In the genomic region with DNA sequence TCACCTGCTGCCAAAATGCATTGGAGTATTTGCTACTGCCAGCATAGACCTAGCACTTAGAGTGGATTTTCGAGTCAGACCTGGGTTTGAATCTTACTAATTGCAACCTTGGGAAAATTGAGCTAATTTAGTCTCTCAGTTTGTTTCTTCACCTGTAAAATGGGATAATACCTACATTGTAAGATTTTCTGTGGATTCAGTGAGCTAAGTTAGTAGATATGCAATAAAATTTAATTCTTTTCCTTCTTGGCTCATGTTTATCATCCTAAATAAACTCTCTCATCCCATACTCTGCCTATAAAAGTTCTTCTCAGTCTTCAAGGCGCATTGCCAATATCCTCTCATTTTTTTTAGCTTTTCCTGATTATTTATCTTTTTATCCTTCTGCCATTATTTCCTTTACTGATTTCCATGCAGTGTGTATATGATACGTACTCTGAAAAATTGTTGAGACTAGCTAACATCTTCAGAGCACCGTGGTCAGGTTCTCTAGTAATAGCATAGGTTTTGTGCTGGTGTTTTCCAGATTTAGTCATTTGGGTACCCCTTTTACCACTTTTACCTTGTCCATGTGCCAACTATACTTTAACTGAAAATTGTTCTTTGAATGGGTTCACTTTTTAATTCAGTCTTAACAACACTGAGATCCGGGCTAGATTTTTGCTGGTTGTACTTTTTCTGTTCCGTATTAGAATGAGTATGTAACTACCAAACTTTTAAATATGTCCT, we compare ENCODE assay signal across 1 cellular context.
A peak's percentile ranks its signal among the peaks of the same experiment; 100 is the strongest.
TF ChIP-seq lines count a peak whose summit lies in the region.

No MANE protein-coding gene starts in this region.

TF ChIP-seq in GM12878, 131 proteins besides CTCF, POLR2A, EP300 and RAD21 (continued from another document and continues in another):
- TF ChIP-seq IKZF1 (conservative IDR thresholded peaks at IDR 0.05): 0 out of 2 replicates have a peak, but pooled peaks have one; percentile 18
- TF ChIP-seq TARDBP (IDR thresholded peaks at IDR 0.05; ENCODE audit: borderline replicate concordance): no peak
- peak; percentile 74 for TF ChIP-seq JUNB (IDR thresholded peaks at IDR 0.05)
- peak; percentile 45; the same call in 1 of the 2 replicates for TF ChIP-seq BCL11A (IDR thresholded peaks at IDR 0.05; ENCODE audit: low read depth, low read length)
- TF ChIP-seq, protein P1, sequence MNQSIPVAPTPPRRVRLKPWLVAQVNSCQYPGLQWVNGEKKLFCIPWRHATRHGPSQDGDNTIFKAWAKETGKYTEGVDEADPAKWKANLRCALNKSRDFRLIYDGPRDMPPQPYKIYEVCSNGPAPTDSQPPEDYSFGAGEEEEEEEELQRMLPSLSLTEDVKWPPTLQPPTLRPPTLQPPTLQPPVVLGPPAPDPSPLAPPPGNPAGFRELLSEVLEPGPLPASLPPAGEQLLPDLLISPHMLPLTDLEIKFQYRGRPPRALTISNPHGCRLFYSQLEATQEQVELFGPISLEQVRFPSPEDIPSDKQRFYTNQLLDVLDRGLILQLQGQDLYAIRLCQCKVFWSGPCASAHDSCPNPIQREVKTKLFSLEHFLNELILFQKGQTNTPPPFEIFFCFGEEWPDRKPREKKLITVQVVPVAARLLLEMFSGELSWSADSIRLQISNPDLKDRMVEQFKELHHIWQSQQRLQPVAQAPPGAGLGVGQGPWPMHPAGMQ (IDR thresholded peaks at IDR 0.05; ENCODE audit: borderline replicate concordance): no peak
- no peak for TF ChIP-seq CREM (IDR thresholded peaks at IDR 0.05; ENCODE audit: low read depth)
- no peak for TF ChIP-seq BACH1 (IDR thresholded peaks at IDR 0.05; ENCODE audit: borderline replicate concordance)
- peak; percentile 58; the same call in 1 of the 2 replicates for TF ChIP-seq FOXM1 (IDR thresholded peaks at IDR 0.05; ENCODE audit: low read depth, low read length)
- TF ChIP-seq RFX5 (IDR thresholded peaks at IDR 0.05; ENCODE audit: low read depth, low read length): no peak
- TF ChIP-seq ZNF384 (IDR thresholded peaks at IDR 0.05; ENCODE audit: borderline replicate concordance, low read depth, low read length): no peak
- TF ChIP-seq, protein P2, sequence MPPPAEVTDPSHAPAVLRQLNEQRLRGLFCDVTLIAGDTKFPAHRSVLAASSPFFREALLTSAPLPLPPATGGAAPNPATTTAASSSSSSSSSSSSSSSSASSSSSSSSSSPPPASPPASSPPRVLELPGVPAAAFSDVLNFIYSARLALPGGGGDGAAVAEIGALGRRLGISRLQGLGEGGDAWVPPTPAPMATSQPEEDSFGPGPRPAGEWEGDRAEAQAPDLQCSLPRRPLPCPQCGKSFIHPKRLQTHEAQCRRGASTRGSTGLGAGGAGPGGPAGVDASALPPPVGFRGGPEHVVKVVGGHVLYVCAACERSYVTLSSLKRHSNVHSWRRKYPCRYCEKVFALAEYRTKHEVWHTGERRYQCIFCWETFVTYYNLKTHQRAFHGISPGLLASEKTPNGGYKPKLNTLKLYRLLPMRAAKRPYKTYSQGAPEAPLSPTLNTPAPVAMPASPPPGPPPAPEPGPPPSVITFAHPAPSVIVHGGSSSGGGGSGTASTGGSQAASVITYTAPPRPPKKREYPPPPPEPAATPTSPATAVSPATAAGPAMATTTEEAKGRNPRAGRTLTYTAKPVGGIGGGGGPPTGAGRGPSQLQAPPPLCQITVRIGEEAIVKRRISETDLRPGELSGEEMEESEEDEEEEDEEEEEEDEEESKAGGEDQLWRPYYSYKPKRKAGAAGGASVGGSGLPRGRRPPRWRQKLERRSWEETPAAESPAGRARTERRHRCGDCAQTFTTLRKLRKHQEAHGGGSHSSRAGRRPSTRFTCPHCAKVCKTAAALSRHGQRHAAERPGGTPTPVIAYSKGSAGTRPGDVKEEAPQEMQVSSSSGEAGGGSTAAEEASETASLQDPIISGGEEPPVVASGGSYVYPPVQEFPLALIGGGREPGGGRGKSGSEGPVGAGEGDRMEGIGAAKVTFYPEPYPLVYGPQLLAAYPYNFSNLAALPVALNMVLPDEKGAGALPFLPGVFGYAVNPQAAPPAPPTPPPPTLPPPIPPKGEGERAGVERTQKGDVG (CRISPR knock-in tag; IDR thresholded peaks at IDR 0.05): no peak
- peak; percentile 69 for TF ChIP-seq NFIC (IDR thresholded peaks at IDR 0.05; ENCODE audit: low read depth, low read length)
- TF ChIP-seq CHD2 (IDR thresholded peaks at IDR 0.05; ENCODE audit: borderline replicate concordance, low read depth, low read length): no peak
- TF ChIP-seq GATAD2B (conservative IDR thresholded peaks at IDR 0.05; ENCODE audit: low read depth): no peak
- TF ChIP-seq, protein P3, sequence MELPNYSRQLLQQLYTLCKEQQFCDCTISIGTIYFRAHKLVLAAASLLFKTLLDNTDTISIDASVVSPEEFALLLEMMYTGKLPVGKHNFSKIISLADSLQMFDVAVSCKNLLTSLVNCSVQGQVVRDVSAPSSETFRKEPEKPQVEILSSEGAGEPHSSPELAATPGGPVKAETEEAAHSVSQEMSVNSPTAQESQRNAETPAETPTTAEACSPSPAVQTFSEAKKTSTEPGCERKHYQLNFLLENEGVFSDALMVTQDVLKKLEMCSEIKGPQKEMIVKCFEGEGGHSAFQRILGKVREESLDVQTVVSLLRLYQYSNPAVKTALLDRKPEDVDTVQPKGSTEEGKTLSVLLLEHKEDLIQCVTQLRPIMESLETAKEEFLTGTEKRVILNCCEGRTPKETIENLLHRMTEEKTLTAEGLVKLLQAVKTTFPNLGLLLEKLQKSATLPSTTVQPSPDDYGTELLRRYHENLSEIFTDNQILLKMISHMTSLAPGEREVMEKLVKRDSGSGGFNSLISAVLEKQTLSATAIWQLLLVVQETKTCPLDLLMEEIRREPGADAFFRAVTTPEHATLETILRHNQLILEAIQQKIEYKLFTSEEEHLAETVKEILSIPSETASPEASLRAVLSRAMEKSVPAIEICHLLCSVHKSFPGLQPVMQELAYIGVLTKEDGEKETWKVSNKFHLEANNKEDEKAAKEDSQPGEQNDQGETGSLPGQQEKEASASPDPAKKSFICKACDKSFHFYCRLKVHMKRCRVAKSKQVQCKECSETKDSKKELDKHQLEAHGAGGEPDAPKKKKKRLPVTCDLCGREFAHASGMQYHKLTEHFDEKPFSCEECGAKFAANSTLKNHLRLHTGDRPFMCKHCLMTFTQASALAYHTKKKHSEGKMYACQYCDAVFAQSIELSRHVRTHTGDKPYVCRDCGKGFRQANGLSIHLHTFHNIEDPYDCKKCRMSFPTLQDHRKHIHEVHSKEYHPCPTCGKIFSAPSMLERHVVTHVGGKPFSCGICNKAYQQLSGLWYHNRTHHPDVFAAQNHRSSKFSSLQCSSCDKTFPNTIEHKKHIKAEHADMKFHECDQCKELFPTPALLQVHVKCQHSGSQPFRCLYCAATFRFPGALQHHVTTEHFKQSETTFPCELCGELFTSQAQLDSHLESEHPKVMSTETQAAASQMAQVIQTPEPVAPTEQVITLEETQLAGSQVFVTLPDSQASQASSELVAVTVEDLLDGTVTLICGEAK (IDR thresholded peaks at IDR 0.05; ENCODE audit: borderline replicate concordance): no peak
- TF ChIP-seq CREB1 (IDR thresholded peaks at IDR 0.05; ENCODE audit: low read depth): no peak
- no peak for TF ChIP-seq KLF5 (IDR thresholded peaks at IDR 0.05; ENCODE audit: partially characterized antibody)
- TF ChIP-seq, protein P4, sequence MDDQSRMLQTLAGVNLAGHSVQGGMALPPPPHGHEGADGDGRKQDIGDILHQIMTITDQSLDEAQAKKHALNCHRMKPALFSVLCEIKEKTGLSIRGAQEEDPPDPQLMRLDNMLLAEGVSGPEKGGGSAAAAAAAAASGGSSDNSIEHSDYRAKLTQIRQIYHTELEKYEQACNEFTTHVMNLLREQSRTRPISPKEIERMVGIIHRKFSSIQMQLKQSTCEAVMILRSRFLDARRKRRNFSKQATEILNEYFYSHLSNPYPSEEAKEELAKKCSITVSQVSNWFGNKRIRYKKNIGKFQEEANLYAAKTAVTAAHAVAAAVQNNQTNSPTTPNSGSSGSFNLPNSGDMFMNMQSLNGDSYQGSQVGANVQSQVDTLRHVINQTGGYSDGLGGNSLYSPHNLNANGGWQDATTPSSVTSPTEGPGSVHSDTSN (IDR thresholded peaks at IDR 0.05; ENCODE audit: insufficient replicate concordance, low read depth, low read length): no peak
- no peak for TF ChIP-seq ZNF24 (IDR thresholded peaks at IDR 0.05)
- TF ChIP-seq, protein P5, sequence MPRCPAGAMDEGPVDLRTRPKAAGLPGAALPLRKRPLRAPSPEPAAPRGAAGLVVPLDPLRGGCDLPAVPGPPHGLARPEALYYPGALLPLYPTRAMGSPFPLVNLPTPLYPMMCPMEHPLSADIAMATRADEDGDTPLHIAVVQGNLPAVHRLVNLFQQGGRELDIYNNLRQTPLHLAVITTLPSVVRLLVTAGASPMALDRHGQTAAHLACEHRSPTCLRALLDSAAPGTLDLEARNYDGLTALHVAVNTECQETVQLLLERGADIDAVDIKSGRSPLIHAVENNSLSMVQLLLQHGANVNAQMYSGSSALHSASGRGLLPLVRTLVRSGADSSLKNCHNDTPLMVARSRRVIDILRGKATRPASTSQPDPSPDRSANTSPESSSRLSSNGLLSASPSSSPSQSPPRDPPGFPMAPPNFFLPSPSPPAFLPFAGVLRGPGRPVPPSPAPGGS (IDR thresholded peaks at IDR 0.05; ENCODE audit: borderline replicate concordance, insufficient read depth, low read depth, low read length, poor library complexity, severe bottlenecking): no peak
- TF ChIP-seq RUNX3 (IDR thresholded peaks at IDR 0.05; ENCODE audit: low read length): peak; percentile 88
- TF ChIP-seq HCFC1 (IDR thresholded peaks at IDR 0.05; ENCODE audit: low read length): no peak
- TF ChIP-seq NR2C1 (IDR thresholded peaks at IDR 0.05): no peak
- TF ChIP-seq, protein P6, sequence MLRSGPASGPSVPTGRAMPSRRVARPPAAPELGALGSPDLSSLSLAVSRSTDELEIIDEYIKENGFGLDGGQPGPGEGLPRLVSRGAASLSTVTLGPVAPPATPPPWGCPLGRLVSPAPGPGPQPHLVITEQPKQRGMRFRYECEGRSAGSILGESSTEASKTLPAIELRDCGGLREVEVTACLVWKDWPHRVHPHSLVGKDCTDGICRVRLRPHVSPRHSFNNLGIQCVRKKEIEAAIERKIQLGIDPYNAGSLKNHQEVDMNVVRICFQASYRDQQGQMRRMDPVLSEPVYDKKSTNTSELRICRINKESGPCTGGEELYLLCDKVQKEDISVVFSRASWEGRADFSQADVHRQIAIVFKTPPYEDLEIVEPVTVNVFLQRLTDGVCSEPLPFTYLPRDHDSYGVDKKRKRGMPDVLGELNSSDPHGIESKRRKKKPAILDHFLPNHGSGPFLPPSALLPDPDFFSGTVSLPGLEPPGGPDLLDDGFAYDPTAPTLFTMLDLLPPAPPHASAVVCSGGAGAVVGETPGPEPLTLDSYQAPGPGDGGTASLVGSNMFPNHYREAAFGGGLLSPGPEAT (IDR thresholded peaks at IDR 0.05; ENCODE audit: low read depth): 0 out of 2 replicates have a peak, but pooled peaks have one; percentile 52
- TF ChIP-seq HDGF (IDR thresholded peaks at IDR 0.05): no peak
- TF ChIP-seq ASH2L (IDR thresholded peaks at IDR 0.05; ENCODE audit: borderline replicate concordance, low read depth): no peak
- peak in 1 of 2 experiments; percentile 23; a peak in 1 of 4 replicates for TF ChIP-seq BHLHE40 (IDR thresholded peaks at IDR 0.05; ENCODE audit: borderline replicate concordance in 1 of 2, low read depth in 2 of 2, low read length in 1 of 2)
- TF ChIP-seq STAT3 (IDR thresholded peaks at IDR 0.05; ENCODE audit: low read depth, low read length): no peak
- peak; percentile 40; the same call in 1 of the 2 replicates for TF ChIP-seq PML (IDR thresholded peaks at IDR 0.05; ENCODE audit: low read length)
- TF ChIP-seq FOS (IDR thresholded peaks at IDR 0.05; ENCODE audit: borderline replicate concordance, extremely low read depth, insufficient read length): no peak
- TF ChIP-seq IRF4 (IDR thresholded peaks at IDR 0.05; ENCODE audit: low read depth, low read length): peak; percentile 75; the same call in 1 of the 2 replicates
- TF ChIP-seq BMI1 (IDR thresholded peaks at IDR 0.05; ENCODE audit: borderline replicate concordance): no peak
- no peak for TF ChIP-seq MXI1 (IDR thresholded peaks at IDR 0.05; ENCODE audit: low read depth, low read length)
- TF ChIP-seq, protein P7, sequence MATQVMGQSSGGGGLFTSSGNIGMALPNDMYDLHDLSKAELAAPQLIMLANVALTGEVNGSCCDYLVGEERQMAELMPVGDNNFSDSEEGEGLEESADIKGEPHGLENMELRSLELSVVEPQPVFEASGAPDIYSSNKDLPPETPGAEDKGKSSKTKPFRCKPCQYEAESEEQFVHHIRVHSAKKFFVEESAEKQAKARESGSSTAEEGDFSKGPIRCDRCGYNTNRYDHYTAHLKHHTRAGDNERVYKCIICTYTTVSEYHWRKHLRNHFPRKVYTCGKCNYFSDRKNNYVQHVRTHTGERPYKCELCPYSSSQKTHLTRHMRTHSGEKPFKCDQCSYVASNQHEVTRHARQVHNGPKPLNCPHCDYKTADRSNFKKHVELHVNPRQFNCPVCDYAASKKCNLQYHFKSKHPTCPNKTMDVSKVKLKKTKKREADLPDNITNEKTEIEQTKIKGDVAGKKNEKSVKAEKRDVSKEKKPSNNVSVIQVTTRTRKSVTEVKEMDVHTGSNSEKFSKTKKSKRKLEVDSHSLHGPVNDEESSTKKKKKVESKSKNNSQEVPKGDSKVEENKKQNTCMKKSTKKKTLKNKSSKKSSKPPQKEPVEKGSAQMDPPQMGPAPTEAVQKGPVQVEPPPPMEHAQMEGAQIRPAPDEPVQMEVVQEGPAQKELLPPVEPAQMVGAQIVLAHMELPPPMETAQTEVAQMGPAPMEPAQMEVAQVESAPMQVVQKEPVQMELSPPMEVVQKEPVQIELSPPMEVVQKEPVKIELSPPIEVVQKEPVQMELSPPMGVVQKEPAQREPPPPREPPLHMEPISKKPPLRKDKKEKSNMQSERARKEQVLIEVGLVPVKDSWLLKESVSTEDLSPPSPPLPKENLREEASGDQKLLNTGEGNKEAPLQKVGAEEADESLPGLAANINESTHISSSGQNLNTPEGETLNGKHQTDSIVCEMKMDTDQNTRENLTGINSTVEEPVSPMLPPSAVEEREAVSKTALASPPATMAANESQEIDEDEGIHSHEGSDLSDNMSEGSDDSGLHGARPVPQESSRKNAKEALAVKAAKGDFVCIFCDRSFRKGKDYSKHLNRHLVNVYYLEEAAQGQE (IDR thresholded peaks at IDR 0.05; ENCODE audit: low read depth, low read length): no peak
- TF ChIP-seq POLR2AphosphoS2 (IDR thresholded peaks at IDR 0.05; ENCODE audit: low read depth, low read length): no peak
- TF ChIP-seq, protein P8, sequence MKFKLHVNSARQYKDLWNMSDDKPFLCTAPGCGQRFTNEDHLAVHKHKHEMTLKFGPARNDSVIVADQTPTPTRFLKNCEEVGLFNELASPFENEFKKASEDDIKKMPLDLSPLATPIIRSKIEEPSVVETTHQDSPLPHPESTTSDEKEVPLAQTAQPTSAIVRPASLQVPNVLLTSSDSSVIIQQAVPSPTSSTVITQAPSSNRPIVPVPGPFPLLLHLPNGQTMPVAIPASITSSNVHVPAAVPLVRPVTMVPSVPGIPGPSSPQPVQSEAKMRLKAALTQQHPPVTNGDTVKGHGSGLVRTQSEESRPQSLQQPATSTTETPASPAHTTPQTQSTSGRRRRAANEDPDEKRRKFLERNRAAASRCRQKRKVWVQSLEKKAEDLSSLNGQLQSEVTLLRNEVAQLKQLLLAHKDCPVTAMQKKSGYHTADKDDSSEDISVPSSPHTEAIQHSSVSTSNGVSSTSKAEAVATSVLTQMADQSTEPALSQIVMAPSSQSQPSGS (IDR thresholded peaks at IDR 0.05; ENCODE audit: low read length): peak; percentile 54
- no peak for TF ChIP-seq SIX5 (IDR thresholded peaks at IDR 0.05; ENCODE audit: low read depth, low read length, severe bottlenecking)
- no peak for TF ChIP-seq DPF2 (IDR thresholded peaks at IDR 0.05)
